In the genomic region with DNA sequence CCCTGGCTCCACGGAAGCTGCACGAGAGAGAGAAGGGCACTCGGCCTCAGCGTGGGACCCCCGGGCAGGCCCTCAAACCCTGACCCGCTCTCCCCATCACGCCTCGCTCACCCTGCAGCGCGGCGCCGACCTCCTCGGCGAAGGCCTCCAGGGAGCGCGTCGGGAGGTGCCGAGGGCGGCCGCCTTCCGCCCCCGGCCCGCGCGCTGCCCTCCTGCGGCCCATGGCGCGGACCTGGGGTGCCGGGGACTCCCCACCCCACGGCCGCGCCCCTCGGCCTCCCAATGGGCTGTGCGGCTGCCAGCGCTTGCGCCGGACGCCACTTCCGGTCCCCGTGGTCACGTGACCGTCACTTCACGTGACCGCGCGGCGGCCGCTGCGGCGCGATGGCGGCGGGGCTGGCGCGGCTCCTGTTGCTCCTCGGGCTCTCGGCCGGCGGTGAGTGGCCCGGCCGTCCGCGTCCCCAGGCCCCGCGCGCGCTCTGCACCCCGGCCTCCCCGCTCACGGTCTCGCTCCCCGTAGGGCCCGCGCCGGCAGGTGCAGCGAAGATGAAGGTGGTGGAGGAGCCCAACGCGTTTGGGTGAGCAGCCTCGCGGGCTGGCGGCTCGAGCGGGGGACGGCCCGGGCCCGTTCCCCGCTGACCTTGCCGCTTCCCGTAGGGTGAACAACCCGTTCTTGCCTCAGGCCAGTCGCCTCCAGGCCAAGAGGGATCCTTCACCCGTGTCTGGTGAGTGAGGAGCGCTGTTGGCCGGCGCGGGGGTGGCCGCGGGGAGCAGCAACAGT, we compare ENCODE assay signal across 1 cellular context.
TF ChIP-seq lines count a peak whose summit lies in the region.

TSS of gene GNPTG (plus strand) at position 350 of the 781 bp plus-strand sequence. CDS start at position 385, 35 bp downstream.
TSS of gene TSR3 (minus strand) at position 297 of the 781 bp plus-strand sequence. CDS start at position 223, 74 bp downstream.

TF ChIP-seq in K562, 482 proteins besides CTCF, POLR2A, EP300 and RAD21 (continued from another document and continues in another):
- TF ChIP-seq E2F8 (IDR thresholded peaks at IDR 0.05; ENCODE audit: low read depth, partially characterized antibody) (no peak), SRSF1 (IDR thresholded peaks at IDR 0.05; ENCODE audit: low read depth, low read length) (no peak), RB1 (IDR thresholded peaks at IDR 0.05; ENCODE audit: low read depth) (peak; percentile 93), MAFG (tag; conservative IDR thresholded peaks at IDR 0.05) (no peak), HCFC1 (IDR thresholded peaks at IDR 0.05; ENCODE audit: low read depth, low read length) (peak; percentile 88), CSDE1 (IDR thresholded peaks at IDR 0.05) (no peak), POLR2G (IDR thresholded peaks at IDR 0.05; ENCODE audit: low read depth, low read length) (peak; percentile 86), PHF8 (IDR thresholded peaks at IDR 0.05; ENCODE audit: borderline replicate concordance, low read length) (peak; percentile 94; the same call in 1 of the 2 replicates), FOXJ2 (tag; IDR thresholded peaks at IDR 0.05) (no peak), FOS (IDR thresholded peaks at IDR 0.05; ENCODE audit: extremely low read depth, insufficient read length) (peak; percentile 66), KDM5B (IDR thresholded peaks at IDR 0.05; ENCODE audit: insufficient replicate concordance, low read depth, low read length) (peak; percentile 76), E2F4 (CRISPR knock-in tag; IDR thresholded peaks at IDR 0.05; ENCODE audit: low read depth) (peak; percentile 20; the same call in 1 of the 2 replicates), ZFP91 (CRISPR knock-in tag; IDR thresholded peaks at IDR 0.05) (0 out of 2 replicates have a peak, but pooled peaks have one; percentile 33), MEIS2 (IDR thresholded peaks at IDR 0.05; ENCODE audit: partially characterized antibody) (peak; percentile 40), FIP1L1 (IDR thresholded peaks at IDR 0.05; ENCODE audit: low read depth, low read length, poor library complexity, severe bottlenecking) (peak; percentile 20), ZNF3 (CRISPR knock-in tag; IDR thresholded peaks at IDR 0.05) (no peak), MAZ (CRISPR knock-in tag; conservative IDR thresholded peaks at IDR 0.05 in 1 of 2, IDR thresholded peaks at IDR 0.05 in 1 of 2) (peak; percentile 31 to 90; a peak in 3 of 4 replicates), GABPA (tag; conservative IDR thresholded peaks at IDR 0.05; ENCODE audit: low read depth) (peak; percentile 95), ARID4B (CRISPR knock-in tag; IDR thresholded peaks at IDR 0.05) (peak; percentile 100)
- TF ChIP-seq, protein P1, sequence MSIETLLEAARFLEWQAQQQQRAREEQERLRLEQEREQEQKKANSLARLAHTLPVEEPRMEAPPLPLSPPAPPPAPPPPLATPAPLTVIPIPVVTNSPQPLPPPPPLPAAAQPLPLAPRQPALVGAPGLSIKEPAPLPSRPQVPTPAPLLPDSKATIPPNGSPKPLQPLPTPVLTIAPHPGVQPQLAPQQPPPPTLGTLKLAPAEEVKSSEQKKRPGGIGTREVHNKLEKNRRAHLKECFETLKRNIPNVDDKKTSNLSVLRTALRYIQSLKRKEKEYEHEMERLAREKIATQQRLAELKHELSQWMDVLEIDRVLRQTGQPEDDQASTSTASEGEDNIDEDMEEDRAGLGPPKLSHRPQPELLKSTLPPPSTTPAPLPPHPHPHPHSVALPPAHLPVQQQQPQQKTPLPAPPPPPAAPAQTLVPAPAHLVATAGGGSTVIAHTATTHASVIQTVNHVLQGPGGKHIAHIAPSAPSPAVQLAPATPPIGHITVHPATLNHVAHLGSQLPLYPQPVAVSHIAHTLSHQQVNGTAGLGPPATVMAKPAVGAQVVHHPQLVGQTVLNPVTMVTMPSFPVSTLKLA (conservative IDR thresholded peaks at IDR 0.05), result peak in 1 of 2 experiments; percentile 76; a peak in 3 of 4 replicates
- TF ChIP-seq, protein P2, sequence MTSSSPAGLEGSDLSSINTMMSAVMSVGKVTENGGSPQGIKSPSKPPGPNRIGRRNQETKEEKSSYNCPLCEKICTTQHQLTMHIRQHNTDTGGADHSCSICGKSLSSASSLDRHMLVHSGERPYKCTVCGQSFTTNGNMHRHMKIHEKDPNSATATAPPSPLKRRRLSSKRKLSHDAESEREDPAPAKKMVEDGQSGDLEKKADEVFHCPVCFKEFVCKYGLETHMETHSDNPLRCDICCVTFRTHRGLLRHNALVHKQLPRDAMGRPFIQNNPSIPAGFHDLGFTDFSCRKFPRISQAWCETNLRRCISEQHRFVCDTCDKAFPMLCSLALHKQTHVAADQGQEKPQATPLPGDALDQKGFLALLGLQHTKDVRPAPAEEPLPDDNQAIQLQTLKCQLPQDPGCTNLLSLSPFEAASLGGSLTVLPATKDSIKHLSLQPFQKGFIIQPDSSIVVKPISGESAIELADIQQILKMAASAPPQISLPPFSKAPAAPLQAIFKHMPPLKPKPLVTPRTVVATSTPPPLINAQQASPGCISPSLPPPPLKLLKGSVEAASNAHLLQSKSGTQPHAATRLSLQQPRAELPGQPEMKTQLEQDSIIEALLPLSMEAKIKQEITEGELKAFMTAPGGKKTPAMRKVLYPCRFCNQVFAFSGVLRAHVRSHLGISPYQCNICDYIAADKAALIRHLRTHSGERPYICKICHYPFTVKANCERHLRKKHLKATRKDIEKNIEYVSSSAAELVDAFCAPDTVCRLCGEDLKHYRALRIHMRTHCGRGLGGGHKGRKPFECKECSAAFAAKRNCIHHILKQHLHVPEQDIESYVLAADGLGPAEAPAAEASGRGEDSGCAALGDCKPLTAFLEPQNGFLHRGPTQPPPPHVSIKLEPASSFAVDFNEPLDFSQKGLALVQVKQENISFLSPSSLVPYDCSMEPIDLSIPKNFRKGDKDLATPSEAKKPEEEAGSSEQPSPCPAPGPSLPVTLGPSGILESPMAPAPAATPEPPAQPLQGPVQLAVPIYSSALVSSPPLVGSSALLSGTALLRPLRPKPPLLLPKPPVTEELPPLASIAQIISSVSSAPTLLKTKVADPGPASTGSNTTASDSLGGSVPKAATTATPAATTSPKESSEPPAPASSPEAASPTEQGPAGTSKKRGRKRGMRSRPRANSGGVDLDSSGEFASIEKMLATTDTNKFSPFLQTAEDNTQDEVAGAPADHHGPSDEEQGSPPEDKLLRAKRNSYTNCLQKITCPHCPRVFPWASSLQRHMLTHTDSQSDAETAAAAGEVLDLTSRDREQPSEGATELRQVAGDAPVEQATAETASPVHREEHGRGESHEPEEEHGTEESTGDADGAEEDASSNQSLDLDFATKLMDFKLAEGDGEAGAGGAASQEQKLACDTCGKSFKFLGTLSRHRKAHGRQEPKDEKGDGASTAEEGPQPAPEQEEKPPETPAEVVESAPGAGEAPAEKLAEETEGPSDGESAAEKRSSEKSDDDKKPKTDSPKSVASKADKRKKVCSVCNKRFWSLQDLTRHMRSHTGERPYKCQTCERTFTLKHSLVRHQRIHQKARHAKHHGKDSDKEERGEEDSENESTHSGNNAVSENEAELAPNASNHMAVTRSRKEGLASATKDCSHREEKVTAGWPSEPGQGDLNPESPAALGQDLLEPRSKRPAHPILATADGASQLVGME (CRISPR knock-in tag; IDR thresholded peaks at IDR 0.05), result peak; percentile 74; the same call in 1 of the 2 replicates
- TF ChIP-seq, protein P3, sequence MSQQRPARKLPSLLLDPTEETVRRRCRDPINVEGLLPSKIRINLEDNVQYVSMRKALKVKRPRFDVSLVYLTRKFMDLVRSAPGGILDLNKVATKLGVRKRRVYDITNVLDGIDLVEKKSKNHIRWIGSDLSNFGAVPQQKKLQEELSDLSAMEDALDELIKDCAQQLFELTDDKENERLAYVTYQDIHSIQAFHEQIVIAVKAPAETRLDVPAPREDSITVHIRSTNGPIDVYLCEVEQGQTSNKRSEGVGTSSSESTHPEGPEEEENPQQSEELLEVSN (IDR thresholded peaks at IDR 0.05; ENCODE audit: borderline replicate concordance in 1 of 2, extremely low read depth in 1 of 2, insufficient read depth in 1 of 2, insufficient read length in 1 of 2, low read depth in 1 of 2, low read length in 1 of 2, poor library complexity in 1 of 2, severe bottlenecking in 1 of 2), result peak; percentile 40 to 84
- TF ChIP-seq, protein P4, sequence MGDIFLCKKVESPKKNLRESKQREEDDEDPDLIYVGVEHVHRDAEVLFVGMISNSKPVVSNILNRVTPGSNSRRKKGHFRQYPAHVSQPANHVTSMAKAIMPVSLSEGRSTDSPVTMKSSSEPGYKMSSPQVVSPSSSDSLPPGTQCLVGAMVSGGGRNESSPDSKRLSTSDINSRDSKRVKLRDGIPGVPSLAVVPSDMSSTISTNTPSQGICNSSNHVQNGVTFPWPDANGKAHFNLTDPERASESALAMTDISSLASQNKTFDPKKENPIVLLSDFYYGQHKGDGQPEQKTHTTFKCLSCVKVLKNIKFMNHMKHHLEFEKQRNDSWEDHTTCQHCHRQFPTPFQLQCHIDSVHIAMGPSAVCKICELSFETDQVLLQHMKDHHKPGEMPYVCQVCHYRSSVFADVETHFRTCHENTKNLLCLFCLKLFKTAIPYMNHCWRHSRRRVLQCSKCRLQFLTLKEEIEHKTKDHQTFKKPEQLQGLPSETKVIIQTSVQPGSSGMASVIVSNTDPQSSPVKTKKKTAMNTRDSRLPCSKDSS (IDR thresholded peaks at IDR 0.05; ENCODE audit: low read depth, partially characterized antibody), result no peak
- TF ChIP-seq, protein P5, sequence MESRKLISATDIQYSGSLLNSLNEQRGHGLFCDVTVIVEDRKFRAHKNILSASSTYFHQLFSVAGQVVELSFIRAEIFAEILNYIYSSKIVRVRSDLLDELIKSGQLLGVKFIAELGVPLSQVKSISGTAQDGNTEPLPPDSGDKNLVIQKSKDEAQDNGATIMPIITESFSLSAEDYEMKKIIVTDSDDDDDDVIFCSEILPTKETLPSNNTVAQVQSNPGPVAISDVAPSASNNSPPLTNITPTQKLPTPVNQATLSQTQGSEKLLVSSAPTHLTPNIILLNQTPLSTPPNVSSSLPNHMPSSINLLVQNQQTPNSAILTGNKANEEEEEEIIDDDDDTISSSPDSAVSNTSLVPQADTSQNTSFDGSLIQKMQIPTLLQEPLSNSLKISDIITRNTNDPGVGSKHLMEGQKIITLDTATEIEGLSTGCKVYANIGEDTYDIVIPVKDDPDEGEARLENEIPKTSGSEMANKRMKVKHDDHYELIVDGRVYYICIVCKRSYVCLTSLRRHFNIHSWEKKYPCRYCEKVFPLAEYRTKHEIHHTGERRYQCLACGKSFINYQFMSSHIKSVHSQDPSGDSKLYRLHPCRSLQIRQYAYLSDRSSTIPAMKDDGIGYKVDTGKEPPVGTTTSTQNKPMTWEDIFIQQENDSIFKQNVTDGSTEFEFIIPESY (CRISPR knock-in tag; IDR thresholded peaks at IDR 0.05), result 0 out of 2 replicates have a peak, but pooled peaks have one; percentile 29
